24 cellular contexts compared by ENCODE assay signal in the genomic region with DNA sequence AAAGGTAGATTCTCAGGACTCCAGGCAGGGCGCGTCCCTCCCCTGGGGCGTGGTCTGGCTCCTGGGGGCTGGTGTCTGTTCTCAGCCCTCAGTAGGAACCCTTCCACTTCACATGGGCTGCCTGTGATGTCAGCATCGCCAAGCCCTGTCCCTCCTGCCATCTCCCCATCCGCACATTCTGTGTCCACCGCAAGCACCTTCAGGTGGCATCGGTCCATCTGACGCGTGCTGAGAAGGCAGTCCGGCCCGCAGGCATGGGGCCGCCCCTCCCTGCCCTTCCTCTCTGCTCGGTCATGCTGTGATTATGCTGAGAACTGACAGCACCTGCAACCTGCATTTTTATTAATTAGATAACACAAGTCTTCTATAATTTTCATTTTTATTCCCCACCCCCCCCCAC. TPM values are rescaled to one million over a fixed set of nuclear protein-coding genes. Genes with fewer than 3 reads are reported as not detected.
"Had no signal": no experiment of that assay in that cellular context is flagged by ENCODE, and none has a peak within 500 bp of the region (broad histone marks: within the 10 kb centered on the region; RNA-seq: fewer than 3 reads in every experiment).

No MANE protein-coding gene starts in this region.

- DNase-seq: activated CD4-positive, alpha-beta T cell treated with anti-CD3 and anti-CD28 coated beads, Interleukin-2, amount 10 ng/mL, durations not matched to agents 24 days and 14 days; activated CD4-positive, CD25-positive, alpha-beta regulatory T cell; activated CD8-positive, alpha-beta memory T cell treated with anti-CD3 and anti-CD28 coated beads, Interleukin-2, amount 50 U/mL, for 4 hours; activated CD8-positive, alpha-beta T cell treated with anti-CD3 and anti-CD28 coated beads, Interleukin-2, amount 10 ng/mL, durations not matched to agents 7 days and 5 days; activated effector memory CD4-positive, alpha-beta T cell treated with anti-CD3 and anti-CD28 coated beads, Interleukin-2, amount 50 U/mL, for 16 hours; activated naive CD4-positive, alpha-beta T cell treated with anti-CD3 and anti-CD28 coated beads, Interleukin-2, amount 50 U/mL, for 16 hours; activated T-cell treated with anti-CD3 and anti-CD28 coated beads, Interleukin-2, amount 50 U/mL, for 48 hours; brain microvascular endothelial cell; erythroblast; hypothalamus; islet precursor cell; midbrain; stimulated activated CD4-positive, alpha-beta T cell treated with anti-CD3 and anti-CD28 coated beads, Interleukin-15, amount 100 ng/mL, for 24 hours; stimulated activated CD4-positive, alpha-beta T cell treated with anti-CD3 and anti-CD28 coated beads, Interleukin-4, amount 100 ng/mL, for 1 hour; stomach; T1000; upper lobe of left lung had no signal

- H3K4me3 ChIP-seq: coronary artery, lung, prostate gland, right atrium auricular region, stomach, upper lobe of left lung had no signal

- ATAC-seq: activated CD8-positive, alpha-beta T cell treated with anti-CD3 and anti-CD28 coated beads, Interleukin-2, amount 10 ng/mL, durations not matched to agents 7 days and 5 days; left lobe of liver had no signal

- H3K36me3 ChIP-seq: brain microvascular endothelial cell, prostate gland, right atrium auricular region, stomach, upper lobe of left lung had no signal

- H3K9me3 ChIP-seq: prostate gland, right atrium auricular region, stomach, upper lobe of left lung had no signal

- H3K4me1 ChIP-seq: prostate gland had no signal

- H3K27ac ChIP-seq: brain microvascular endothelial cell, coronary artery, prostate gland, right atrium auricular region, stomach had no signal

- H3K27me3 ChIP-seq: brain microvascular endothelial cell, right atrium auricular region, upper lobe of left lung had no signal

- FAIRE-seq: frontal cortex had no signal

RNA-seq across cellular contexts. Expression of a gene that starts 12.7 kb away (rescaled TPM):
- total RNA-seq: left lobe of liver had no signal
- polyA plus RNA-seq: aorta had no signal
